Comparison of ENCODE assay signal across 20 cellular contexts in the genomic region with DNA sequence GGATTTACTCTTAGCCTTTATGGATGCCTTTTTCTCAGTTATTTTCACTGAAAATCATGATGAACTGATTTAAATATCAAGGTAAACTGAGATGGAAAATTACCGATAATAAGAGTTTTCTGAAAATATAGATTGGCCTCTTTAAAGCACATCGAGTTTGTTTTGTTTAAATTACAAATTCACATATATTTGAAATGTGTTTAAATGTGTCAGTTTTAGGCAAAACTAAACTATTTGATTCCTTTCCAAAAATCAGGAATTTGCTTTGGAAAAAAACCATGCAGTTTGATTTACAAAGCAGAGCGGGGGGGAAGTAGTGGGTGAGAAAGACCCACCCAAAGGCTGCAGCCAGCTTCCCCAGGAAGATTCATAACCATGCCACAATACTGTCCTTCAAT. TPM values are rescaled to one million over a fixed set of nuclear protein-coding genes. Genes with fewer than 3 reads are reported as not detected.
DNase-seq lines count a peak whose midpoint lies in the region; ATAC-seq and TF ChIP-seq lines count a peak whose summit lies in the region.
"Had no signal": no experiment of that assay in that cellular context is flagged by ENCODE, and none has a peak within 500 bp of the region (broad histone marks: within the 10 kb centered on the region; RNA-seq: fewer than 3 reads in every experiment).

No MANE protein-coding gene starts in this region.

- POLR2A ChIA-PET in SK-N-SH (lab: Yijun Ruan, JAX): no interaction called here

- H3K4me2 ChIP-seq in SK-N-SH (peak overlapping the region; percentile 57), H9 (ENCODE audit: insufficient read depth, insufficient read length, low read length) (no peak overlapping the region)

- no peak overlapping the region for H2BK15ac ChIP-seq in H9 (ENCODE audit: low read depth, low read length)

- TF ChIP-seq EP300 in SK-N-SH (IDR thresholded peaks at IDR 0.05; ENCODE audit: borderline replicate concordance in 1 of 2, low read depth in 1 of 2, low read length in 1 of 2): 0 out of 4 replicates have a peak, but pooled peaks of 1 of the 2 experiments have one; percentile 2

- H3K36me3 Mint-ChIP-seq in chondrocyte (ENCODE audit: low read depth): no peaks in the 10 kb centered on the region
- no peaks in the 10 kb centered on the region for H3K36me3 Mint-ChIP-seq in naive B cell
- no peaks in the 10 kb centered on the region for H3K36me3 Mint-ChIP-seq in H9 (ENCODE audit: insufficient read depth in 1 of 3, low read depth in 3 of 3)

- no peak for ATAC-seq in SK-N-SH treated with all-trans-retinoic acid at 6 μM for 48 hours
- ATAC-seq in naive B cell (ENCODE audit: low read depth in 2 of 2): no peak
- ATAC-seq in psoas muscle: no peak
- ATAC-seq in GM21381 (IDR thresholded peaks at IDR 0.05; ENCODE audit: unreplicated experiment): no peak

- H3K4me1 Mint-ChIP-seq in chondrocyte (ENCODE audit: low read depth) (peaks cover 43% of the 10 kb centered on the region), naive B cell (peaks cover 47 to 58% (median 54%) of the 10 kb centered on the region in 3 donors), H9 (peaks cover 10 to 14% of the 10 kb centered on the region in 2 experiments)

- WGBS in SK-N-SH (ENCODE audit: low lambda C conversion rate): 79% methylated on average over 3 of the region's 3 CpGs
- 63 to 72% (median 68%) methylated on average over 3 of the region's 3 CpGs for WGBS in psoas muscle, 3 donors
- no CpG with 5 or more reads among the region's 3 CpGs for WGBS in H9 (ENCODE audit: extremely low coverage, insufficient read length, low lambda C conversion rate)

- CTCF ChIA-PET in SK-N-SH (lab: Yijun Ruan, JAX): interaction anchor here (0.9 to 7.0 kb wide), 7 partner anchors 10 to 264 kb away, joined by 3 to 29 read pairs (median 4); no protein-coding TSS in a partner anchor

- no peaks in the 10 kb centered on the region for H3K23me2 ChIP-seq in H9 (ENCODE audit: insufficient read length, low read depth, low read length, poor library complexity, severe bottlenecking)

- H3K79me1 ChIP-seq in H9 (ENCODE audit: insufficient read depth, low read depth, low read length, poor library complexity, severe bottlenecking): no peaks in the 10 kb centered on the region

- no peak overlapping the region for H2BK5ac ChIP-seq in H9 (ENCODE audit: insufficient read length, low read length)

- no peak overlapping the region for H2BK12ac ChIP-seq in H9 (ENCODE audit: insufficient read length, low read depth, low read length)

- no peak overlapping the region for H2BK120ac ChIP-seq in H9 (ENCODE audit: low read depth, low read length, poor library complexity, severe bottlenecking)

- peaks cover 5% of the 10 kb centered on the region; the same call in 1 of the 2 replicates for H4K20me1 ChIP-seq in SK-N-SH (ENCODE audit: insufficient read depth)
- no peaks in the 10 kb centered on the region for H4K20me1 ChIP-seq in H9 (ENCODE audit: control insufficient read depth, insufficient read depth, insufficient read length)
- H4K20me1 ChIP-seq: BLaER1 had no signal

- no peak overlapping the region for H3K9ac ChIP-seq in SK-N-SH
- no peak overlapping the region for H3K9ac ChIP-seq in H9 (ENCODE audit: extremely low read depth, insufficient read length, low read length)
- H3K9ac ChIP-seq: BLaER1 had no signal

- H3T11ph ChIP-seq in H9 (ENCODE audit: low read length): no peak overlapping the region

- peak overlapping the region; percentile 28 for H3K27ac Mint-ChIP-seq in chondrocyte (ENCODE audit: unreplicated experiment)
- peak overlapping the region in 4 of 6 donors; percentile 39 to 86 (median 49) for H3K27ac Mint-ChIP-seq in naive B cell
- no peak overlapping the region for H3K27ac Mint-ChIP-seq in H9

- H3K79me2 ChIP-seq in SK-N-SH (ENCODE audit: insufficient read depth) (no peaks in the 10 kb centered on the region), H9 (ENCODE audit: insufficient read depth, low read length) (no peaks in the 10 kb centered on the region)

- H3K4me1 ChIP-seq in SK-N-SH (ENCODE audit: control insufficient read depth in 1 of 2, insufficient read depth in 2 of 2, low read depth in 1 of 2, low read length in 1 of 2): peaks cover 21 to 30% of the 10 kb centered on the region in 2 experiments
- H3K4me1 ChIP-seq in psoas muscle: no peaks in the 10 kb centered on the region
- no peaks in the 10 kb centered on the region; the same call in 1 of the 2 replicates for H3K4me1 ChIP-seq in H9 (ENCODE audit: insufficient read depth, low read length)
- H3K4me1 ChIP-seq: HAP-1 had no signal

- no peak overlapping the region for H4K5ac ChIP-seq in H9 (ENCODE audit: insufficient read length, low read depth, low read length)

- intact Hi-C loops in psoas muscle (cut with DNase I): no loop called here

- H3K4me3 ChIP-seq in SK-N-SH (ENCODE audit: low read depth in 2 of 2, low read length in 1 of 2): no peak overlapping the region
- H3K4me3 ChIP-seq in psoas muscle: no peak overlapping the region
- H3K4me3 ChIP-seq: BLaER1, HAP-1, right atrium auricular region, transverse colon had no signal

- no peak overlapping the region for H3K14ac ChIP-seq in H9 (ENCODE audit: insufficient read depth, low read length)

- no peak overlapping the region for H2BK20ac ChIP-seq in H9 (ENCODE audit: low read depth, low read length, poor library complexity, severe bottlenecking)

- H3K27ac ChIP-seq in SK-N-SH (ENCODE audit: low read depth in 2 of 2, low read length in 1 of 2) (peak overlapping the region; percentile 86 to 94), psoas muscle (no peak overlapping the region), H9 (ENCODE audit: insufficient read length, low read depth, low read length) (no peak overlapping the region)
- H3K27ac ChIP-seq: 22Rv1, BLaER1 had no signal

- no peak overlapping the region for H4K91ac ChIP-seq in H9 (ENCODE audit: insufficient read length, low read depth, low read length)

- no peak overlapping the region for H3K4ac ChIP-seq in H9 (ENCODE audit: low read depth, low read length)

- H4K8ac ChIP-seq in H9 (replicated peaks; ENCODE audit: insufficient read length, low read depth, low read length): no peak overlapping the region

- no peak overlapping the region for H3K56ac ChIP-seq in H9 (ENCODE audit: insufficient read length, low read depth, low read length)

- H2AK5ac ChIP-seq in H9 (ENCODE audit: insufficient read length, low read length): no peak overlapping the region

- H3K9me3 Mint-ChIP-seq in chondrocyte (ENCODE audit: low read depth) (no peaks in the 10 kb centered on the region), naive B cell (no peaks in the 10 kb centered on the region), H9 (0 out of 5 replicates have a peak, but pooled peaks cover 4 to 5% of the 10 kb centered on the region in 2 experiments)

- no peak for DNase-seq in SK-N-SH
- no peak for DNase-seq in chondrocyte (ENCODE audit: low spot score)
- no peak for DNase-seq in naive B cell
- no peak for DNase-seq in DMS153 (lab: John Stamatoyannopoulos, UW)
- no peak for DNase-seq in psoas muscle
- DNase-seq in H9: no peak
- DNase-seq: activated CD4-positive, alpha-beta T cell treated with anti-CD3 and anti-CD28 coated beads, Interleukin-2, amount 50 U/mL, for 4 hours; activated gamma-delta T cell treated with Interleukin-2 at 50 U/mL for 16 hours; amygdala; central memory CD4-positive, alpha-beta T cell; effector CD8-positive, alpha-beta T cell; NCI-H2029 treated with DMSO at 0.1 percent for 48 hours; stimulated activated naive CD4-positive, alpha-beta T cell treated with Interleukin-2 at 50 U/mL for 16 hours; transverse colon had no signal

- H3K27me3 Mint-ChIP-seq in chondrocyte (ENCODE audit: low read depth): no peaks in the 10 kb centered on the region
- H3K27me3 Mint-ChIP-seq in naive B cell: no peaks in the 10 kb centered on the region
- H3K27me3 Mint-ChIP-seq in H9 (ENCODE audit: low read depth): no peaks in the 10 kb centered on the region

- TF ChIP-seq RAD21 in SK-N-SH (IDR thresholded peaks at IDR 0.05; ENCODE audit: low read length): no peak

- H3K27me3 ChIP-seq in SK-N-SH (ENCODE audit: insufficient read depth) (no peaks in the 10 kb centered on the region), psoas muscle (ENCODE audit: insufficient read depth in 3 of 3, low read length in 2 of 3) (no peaks in the 10 kb centered on the region), H9 (ENCODE audit: insufficient read depth, low read length) (no peaks in the 10 kb centered on the region)
- H3K27me3 ChIP-seq: BLaER1, right atrium auricular region, transverse colon had no signal

- no peak overlapping the region for H3K23ac ChIP-seq in H9 (ENCODE audit: insufficient read length, low read depth, low read length)

- peaks cover 26% of the 10 kb centered on the region for H3F3A ChIP-seq in SK-N-SH (replicated peaks; ENCODE audit: insufficient read depth)

- H3K36me3 ChIP-seq in SK-N-SH (replicated peaks in 1 of 2; ENCODE audit: control insufficient read depth in 1 of 2, insufficient read depth in 2 of 2, low read length in 1 of 2) (no peaks in the 10 kb centered on the region), psoas muscle (ENCODE audit: insufficient read depth in 1 of 2, low read depth in 1 of 2) (no peaks in the 10 kb centered on the region)
- H3K36me3 ChIP-seq: BLaER1, HAP-1, right atrium auricular region, transverse colon had no signal

- H3K9me3 ChIP-seq in SK-N-SH (peaks cover 5% of the 10 kb centered on the region; the same call in 1 of the 2 replicates), psoas muscle (no peaks in the 10 kb centered on the region), H9 (ENCODE audit: control insufficient read depth, low read depth, low read length) (no peaks in the 10 kb centered on the region)
- H3K9me3 ChIP-seq: right atrium auricular region, transverse colon had no signal

- TF ChIP-seq CTCF in SK-N-SH (IDR thresholded peaks at IDR 0.05): no peak
- TF ChIP-seq CTCF in chondrocyte (IDR thresholded peaks at IDR 0.05): no peak
- TF ChIP-seq CTCF in psoas muscle (IDR thresholded peaks at IDR 0.05): no peak
- TF ChIP-seq CTCF in H9 (conservative IDR thresholded peaks at IDR 0.05): no peak

- H2AFZ ChIP-seq in SK-N-SH (ENCODE audit: low read depth) (no peak overlapping the region), H9 (ENCODE audit: low read length) (no peak overlapping the region)

- no peak overlapping the region for H3K4me3 Mint-ChIP-seq in chondrocyte (ENCODE audit: unreplicated experiment)
- H3K4me3 Mint-ChIP-seq in naive B cell: peak overlapping the region in 3 of 8 donors; percentile 10 to 44 (median 43)
- H3K4me3 Mint-ChIP-seq in H9: no peak overlapping the region

- H3K9me2 ChIP-seq in SK-N-SH: no peaks in the 10 kb centered on the region

- no peak overlapping the region for H3K18ac ChIP-seq in H9 (ENCODE audit: insufficient read length, low read depth, low read length)

TF ChIP-seq in SK-N-SH, 30 proteins besides CTCF, POLR2A, EP300 and RAD21 (continues in another document):
- TF ChIP-seq NFIC (IDR thresholded peaks at IDR 0.05; ENCODE audit: borderline replicate concordance): no peak

TF ChIP-seq in SK-N-SH treated with all-trans-retinoic acid at 6 μM for 48 hours, 23 proteins besides CTCF, POLR2A, EP300 and RAD21:
- TF ChIP-seq OSR1 (CRISPR knock-in tag; IDR thresholded peaks at IDR 0.05): no peak
TF ChIP-seq in SK-N-SH treated with all-trans-retinoic acid at 6 μM for 48 hours: peak in this region for 0.

RNA-seq across cellular contexts. Expression of a gene that starts 52.0 kb away (rescaled TPM):
- 35.0 and 45.8 TPM in 2 replicates for polyA plus RNA-seq in SK-N-SH (2012; rRNA removed)
- 45.2 and 45.3 TPM in 2 replicates for polyA plus RNA-seq in SK-N-SH (2012; cell fraction: cytosol; rRNA removed)
- polyA plus RNA-seq in SK-N-SH (2012; cell fraction: nucleus; rRNA removed): 61.1 and 88.5 TPM in 2 replicates
- total RNA-seq in chondrocyte: 49.5 to 50.0 TPM (median 49.9 TPM) in 3 replicates
- 10 to 100 TPM; 33.3 to 77.6 (median 62.5) TPM for polyA plus RNA-seq in naive B cell (ENCODE audit: low read depth in 6 of 6)
- 1 to 10 TPM; 4.4 to 7.5 (median 6.0) TPM for total RNA-seq in psoas muscle
- 1 to 10 TPM; 2.7 to 8.9 (median 3.0) TPM for polyA plus RNA-seq in psoas muscle
- 62.8 and 68.6 TPM in 2 replicates for total RNA-seq in H9 (2021)

Comparison
In these comparisons a context has a peak if more than half of its experiments do, and no peak if none do; other contexts are left out.
1. H3K27ac ChIP-seq: peak in SK-N-SH (2 of 2); none in psoas muscle (single experiment) and H9 (single experiment).
2. H3K27ac Mint-ChIP-seq: peak in chondrocyte (single experiment) and naive B cell (4 of 6); none in H9 (0 of 3).